Comparison of ENCODE assay signal across 34 cellular contexts in the genomic region with DNA sequence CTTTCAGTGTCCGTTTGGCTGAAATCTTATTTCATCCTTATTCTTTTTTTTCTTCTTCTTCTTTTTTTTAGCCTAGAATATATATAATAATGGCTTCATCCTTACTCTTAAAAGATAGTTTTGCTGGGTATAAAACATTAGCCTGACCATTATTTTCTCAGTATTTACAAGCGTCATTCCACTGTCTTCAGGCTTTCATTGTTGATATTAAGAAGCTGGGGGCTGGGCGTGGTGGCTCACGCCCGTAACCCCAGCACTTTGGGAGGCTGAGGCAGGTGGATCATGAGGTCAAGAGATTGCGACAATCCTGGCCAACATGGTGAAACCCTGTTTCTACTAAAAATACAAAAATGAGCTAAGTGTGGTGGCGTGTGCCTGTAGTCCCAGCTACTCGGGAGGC.
"Had no signal": no experiment of that assay in that cellular context is flagged by ENCODE, and none has a peak within 500 bp of the region (broad histone marks: within the 10 kb centered on the region; RNA-seq: fewer than 3 reads in every experiment).

No MANE protein-coding gene starts in this region.

- H3K27me3 ChIP-seq: ascending aorta, cardiac muscle cell, Peyer's patch had no signal

- H3K36me3 ChIP-seq: ascending aorta, cardiac muscle cell, Peyer's patch, WERI-Rb-1 had no signal

- H3K4me3 Mint-ChIP-seq: activated CD4-positive, alpha-beta memory T cell treated with anti-CD3 and anti-CD28 coated beads, Interleukin-2, amount 10 ng/mL, durations not matched to agents 7 days and 5 days; activated CD8-positive, alpha-beta memory T cell treated with anti-CD3 and anti-CD28 coated beads, Interleukin-2, amount 10 ng/mL, durations not matched to agents 7 days and 5 days; activated naive CD4-positive, alpha-beta T cell treated with anti-CD3 and anti-CD28 coated beads, Interleukin-2, amount 50 U/mL, for 24 hours; activated naive CD8-positive, alpha-beta T cell treated with anti-CD3 and anti-CD28 coated beads, Interleukin-2, amount 10 ng/mL, durations not matched to agents 7 days and 5 days; central memory CD8-positive, alpha-beta T cell; T-cell; T-helper 17 cell had no signal

- ATAC-seq: activated CD8-positive, alpha-beta memory T cell treated with anti-CD3 and anti-CD28 coated beads, Interleukin-2, amount 10 ng/mL, durations not matched to agents 7 days and 5 days; PC-3; Right ventricle myocardium inferior; SK-N-SH treated with all-trans-retinoic acid at 6 μM for 48 hours; T-cell; T-helper 17 cell had no signal

- H3K27ac Mint-ChIP-seq: activated CD4-positive, alpha-beta memory T cell treated with anti-CD3 and anti-CD28 coated beads, Interleukin-2, amount 10 ng/mL, durations not matched to agents 7 days and 5 days; activated CD8-positive, alpha-beta memory T cell treated with anti-CD3 and anti-CD28 coated beads, Interleukin-2, amount 10 ng/mL, durations not matched to agents 7 days and 5 days; activated naive CD4-positive, alpha-beta T cell treated with anti-CD3 and anti-CD28 coated beads, Interleukin-2, amount 50 U/mL, for 24 hours; activated naive CD8-positive, alpha-beta T cell treated with anti-CD3 and anti-CD28 coated beads, Interleukin-2, amount 10 ng/mL, durations not matched to agents 7 days and 5 days; activated T-helper 2 cell treated with anti-CD3 and anti-CD28 coated beads, Interferon-gamma antibody, Interleukin-2, Interleukin-4, amounts not matched to agents 10 μg/mL and 5 μg/mL and 100 μg/mL, durations not matched to agents 14 hours and 24 hours and 36 hours; T-cell; T-helper 17 cell had no signal

- DNase-seq: activated CD4-positive, alpha-beta memory T cell treated with anti-CD3 and anti-CD28 coated beads, Interleukin-2, amount 10 ng/mL, durations not matched to agents 7 days and 5 days; activated CD4-positive, alpha-beta T cell treated with anti-CD3 and anti-CD28 coated beads for 1 hour; activated CD4-positive, alpha-beta T cell treated with anti-CD3 and anti-CD28 coated beads for 48 hours; activated CD4-positive, CD25-positive, alpha-beta regulatory T cell; activated CD8-positive, alpha-beta memory T cell treated with anti-CD3 and anti-CD28 coated beads for 24 hours; activated CD8-positive, alpha-beta memory T cell treated with anti-CD3 and anti-CD28 coated beads, Interleukin-2, amount 10 ng/mL, durations not matched to agents 7 days and 5 days; activated CD8-positive, alpha-beta memory T cell treated with anti-CD3 and anti-CD28 coated beads, Interleukin-2, amount 50 U/mL, for 48 hours; activated gamma-delta T cell; activated naive CD4-positive, alpha-beta T cell treated with Interleukin-2 at 50 U/mL for 16 hours; activated naive CD8-positive, alpha-beta T cell treated with anti-CD3 and anti-CD28 coated beads, Interleukin-2, amount 10 ng/mL, durations not matched to agents 7 days and 5 days; amygdala; Karpas-422; NCI-H1048; NCI-H1105 treated with DMSO at 0.1 percent for 48 hours; NCI-H1436; NCI-H1694; NCI-H1930; NCI-H2081 treated with DMSO at 0.1 percent for 48 hours; NCI-H345; NCI-H524 treated with DMSO at 0.1 percent for 48 hours; PC-3; RPMI8226; SIG-M5; T-cell; T-helper 17 cell; WERI-Rb-1 had no signal

- H3K27ac ChIP-seq: ascending aorta, cardiac muscle cell, Peyer's patch, WERI-Rb-1 had no signal

- H3K36me3 Mint-ChIP-seq: T-cell had no signal

- H3K4me1 ChIP-seq: ascending aorta had no signal

- H3K9me3 Mint-ChIP-seq: activated naive CD4-positive, alpha-beta T cell treated with anti-CD3 and anti-CD28 coated beads, Interleukin-2, amount 50 U/mL, for 24 hours; central memory CD8-positive, alpha-beta T cell; T-cell had no signal

- H3K4me3 ChIP-seq: ascending aorta, cardiac muscle cell, Peyer's patch had no signal

- H3K27me3 Mint-ChIP-seq: activated CD4-positive, alpha-beta memory T cell treated with anti-CD3 and anti-CD28 coated beads, Interleukin-2, amount 10 ng/mL, durations not matched to agents 7 days and 5 days; activated CD8-positive, alpha-beta memory T cell treated with anti-CD3 and anti-CD28 coated beads, Interleukin-2, amount 10 ng/mL, durations not matched to agents 7 days and 5 days; activated naive CD4-positive, alpha-beta T cell treated with anti-CD3 and anti-CD28 coated beads, Interleukin-2, amount 50 U/mL, for 24 hours; activated naive CD8-positive, alpha-beta T cell treated with anti-CD3 and anti-CD28 coated beads, Interleukin-2, amount 10 ng/mL, durations not matched to agents 7 days and 5 days; central memory CD8-positive, alpha-beta T cell; T-cell; T-helper 17 cell had no signal
